Comparison of ENCODE assay signal across 11 cellular contexts in genomic region chr2:241161646-241162281, GRCh38. TPM values are rescaled to one million over a fixed set of nuclear protein-coding genes. Genes with fewer than 3 reads are reported as not detected.
DNase-seq lines count a peak whose midpoint lies in the region; ATAC-seq and TF ChIP-seq lines count a peak whose summit lies in the region.
"Had no signal": no experiment of that assay in that cellular context is flagged by ENCODE, and none has a peak within 500 bp of the region (broad histone marks: within the 10 kb centered on the region; RNA-seq: fewer than 3 reads in every experiment).

No MANE protein-coding gene starts in this region.

- no peaks in the 10 kb centered on the region for H3K9me3 Mint-ChIP-seq in activated T-helper 1 cell treated with anti-CD3 and anti-CD28 coated beads, Interleukin-12 subunit alpha, Interleukin-12 subunit beta, Interleukin-2, Interleukin-4 antibody, amounts not matched to agents 30 ng/mL and 10 ng/mL and 1 ng/mL, durations not matched to agents 14 hours and 24 hours and 36 hours
- H3K9me3 Mint-ChIP-seq: T-helper 1 cell treated with Interleukin-12 subunit alpha and Interleukin-12 subunit beta and Interleukin-4 antibody, amounts not matched to agents 30 μg/mL and 1 μg/mL, for 36 hours had no signal

- POLR2A ChIA-PET in BJ (lab: Charles Lee), result no interaction called here

- intact Hi-C loops in activated T-helper 1 cell treated with anti-CD3 and anti-CD28 coated beads, Interleukin-12 subunit alpha, Interleukin-12 subunit beta, Interleukin-2, Interleukin-4 antibody, amounts not matched to agents 30 ng/mL and 10 ng/mL and 1 ng/mL, durations not matched to agents 14 hours and 24 hours and 36 hours (cut with micrococcal nuclease), result no loop called here
- intact Hi-C loops in head of caudate nucleus (cut with DNase I) (no loop called here), posterior vena cava (cut with DNase I) (no loop called here)

- H3K27ac Mint-ChIP-seq in activated T-helper 1 cell treated with anti-CD3 and anti-CD28 coated beads, Interleukin-12 subunit alpha, Interleukin-12 subunit beta, Interleukin-2, Interleukin-4 antibody, amounts not matched to agents 30 ng/mL and 10 ng/mL and 1 ng/mL, durations not matched to agents 14 hours and 24 hours and 36 hours, result peak overlapping the region; percentile 19
- H3K27ac Mint-ChIP-seq: T-helper 1 cell treated with Interleukin-12 subunit alpha and Interleukin-12 subunit beta and Interleukin-4 antibody, amounts not matched to agents 30 μg/mL and 1 μg/mL, for 36 hours had no signal

- H3K4me3 Mint-ChIP-seq in activated T-helper 1 cell treated with anti-CD3 and anti-CD28 coated beads, Interleukin-12 subunit alpha, Interleukin-12 subunit beta, Interleukin-2, Interleukin-4 antibody, amounts not matched to agents 30 ng/mL and 10 ng/mL and 1 ng/mL, durations not matched to agents 14 hours and 24 hours and 36 hours, result no peak overlapping the region
- H3K4me3 Mint-ChIP-seq: T-helper 1 cell treated with Interleukin-12 subunit alpha and Interleukin-12 subunit beta and Interleukin-4 antibody, amounts not matched to agents 30 μg/mL and 1 μg/mL, for 36 hours had no signal

- no peak for TF ChIP-seq CTCF in BJ (IDR thresholded peaks at IDR 0.05; ENCODE audit: insufficient read depth, low read depth, low read length)

- H3K36me3 Mint-ChIP-seq in activated T-helper 1 cell treated with anti-CD3 and anti-CD28 coated beads, Interleukin-12 subunit alpha, Interleukin-12 subunit beta, Interleukin-2, Interleukin-4 antibody, amounts not matched to agents 30 ng/mL and 10 ng/mL and 1 ng/mL, durations not matched to agents 14 hours and 24 hours and 36 hours (ENCODE audit: low read depth), result peaks cover 30% of the 10 kb centered on the region

- H3K4me3 ChIP-seq in BJ (ENCODE audit: low read depth, low read length), result no peak overlapping the region

- CTCF ChIA-PET in BJ (lab: Yijun Ruan, JAX), result interaction anchor here (1.1 kb wide), 1 partner anchor 247 kb away, joined by 3 read pairs; no protein-coding TSS in a partner anchor

- H3K36me3 ChIP-seq in BJ (ENCODE audit: control insufficient read depth, insufficient read depth, low read length), result peaks cover 20% of the 10 kb centered on the region

- H3K27me3 Mint-ChIP-seq in activated T-helper 1 cell treated with anti-CD3 and anti-CD28 coated beads, Interleukin-12 subunit alpha, Interleukin-12 subunit beta, Interleukin-2, Interleukin-4 antibody, amounts not matched to agents 30 ng/mL and 10 ng/mL and 1 ng/mL, durations not matched to agents 14 hours and 24 hours and 36 hours (ENCODE audit: insufficient read depth), result no peaks in the 10 kb centered on the region

- H3K27me3 ChIP-seq in BJ (ENCODE audit: control insufficient read depth, insufficient read depth, low read length), result no peaks in the 10 kb centered on the region

- no peak for ATAC-seq in HG02623 (IDR thresholded peaks at IDR 0.05; ENCODE audit: unreplicated experiment)

- peaks cover 3% of the 10 kb centered on the region for H3K4me1 Mint-ChIP-seq in activated T-helper 1 cell treated with anti-CD3 and anti-CD28 coated beads, Interleukin-12 subunit alpha, Interleukin-12 subunit beta, Interleukin-2, Interleukin-4 antibody, amounts not matched to agents 30 ng/mL and 10 ng/mL and 1 ng/mL, durations not matched to agents 14 hours and 24 hours and 36 hours (ENCODE audit: low read depth)

- DNase-seq in BJ (ENCODE audit: low read depth) (peak; percentile 39), head of caudate nucleus (peak; percentile 51 to 95 (median 78)), posterior vena cava (ENCODE audit: low spot score) (peak; percentile 94), NCI-H526 treated with DMSO at 0.1 percent for 48 hours (lab: John Stamatoyannopoulos, UW) (no peak), RKO (ENCODE audit: low spot score) (no peak)
- no peak for DNase-seq in activated T-helper 1 cell treated with anti-CD3 and anti-CD28 coated beads, Interleukin-12 subunit alpha, Interleukin-12 subunit beta, Interleukin-2, Interleukin-4 antibody, amounts not matched to agents 30 ng/mL and 10 ng/mL and 1 ng/mL, durations not matched to agents 14 hours and 24 hours and 36 hours (ENCODE audit: low spot score)
- DNase-seq in stimulated activated naive CD4-positive, alpha-beta T cell (lab: John Stamatoyannopoulos, UW), result no peak
- DNase-seq: DND-41, Karpas-422 had no signal

RNA-seq across cellular contexts. Expression of gene PPP1R7, which starts 11.5 kb away (rescaled TPM):
- 45.8 and 63.0 TPM in 2 replicates for polyA plus RNA-seq in BJ (2011; rRNA removed)
- polyA minus RNA-seq in BJ (2011; rRNA and poly(A)+ RNA removed), result 31.4 and 36.5 TPM in 2 replicates
- 115 and 118 TPM in 2 replicates for total RNA-seq in activated T-helper 1 cell treated with anti-CD3 and anti-CD28 coated beads, Interleukin-12 subunit alpha, Interleukin-12 subunit beta, Interleukin-2, Interleukin-4 antibody, amounts not matched to agents 30 ng/mL and 10 ng/mL and 1 ng/mL, durations not matched to agents 14 hours and 24 hours and 36 hours
- 10 to 100 TPM; 49.3 to 53.0 TPM for total RNA-seq in posterior vena cava

RNA-seq across cellular contexts. Expression of gene PASK, which starts 12.5 kb away (rescaled TPM):
- polyA plus RNA-seq in BJ (2011; rRNA removed), result 1.9 and 3.4 TPM in 2 replicates
- polyA minus RNA-seq in BJ (2011; rRNA and poly(A)+ RNA removed), result 5.2 and 5.5 TPM in 2 replicates
- total RNA-seq in activated T-helper 1 cell treated with anti-CD3 and anti-CD28 coated beads, Interleukin-12 subunit alpha, Interleukin-12 subunit beta, Interleukin-2, Interleukin-4 antibody, amounts not matched to agents 30 ng/mL and 10 ng/mL and 1 ng/mL, durations not matched to agents 14 hours and 24 hours and 36 hours, result 101 and 104 TPM in 2 replicates
- 1 to 10 TPM; 2.3 to 4.4 TPM for total RNA-seq in posterior vena cava

RNA-seq across cellular contexts. Expression of gene ANO7, which starts 26.7 kb away (rescaled TPM):
- polyA plus RNA-seq in BJ (2011; rRNA removed), result 0.50 and 0.74 TPM in 2 replicates
- polyA minus RNA-seq in BJ (2011; rRNA and poly(A)+ RNA removed), result 0.77 and 0.81 TPM in 2 replicates
- 2.1 and 2.4 TPM in 2 replicates for total RNA-seq in activated T-helper 1 cell treated with anti-CD3 and anti-CD28 coated beads, Interleukin-12 subunit alpha, Interleukin-12 subunit beta, Interleukin-2, Interleukin-4 antibody, amounts not matched to agents 30 ng/mL and 10 ng/mL and 1 ng/mL, durations not matched to agents 14 hours and 24 hours and 36 hours
- under 1 TPM; 0.32 to 0.95 TPM for total RNA-seq in posterior vena cava

RNA-seq across cellular contexts. Expression of gene MTERF4, which starts 59.7 kb away (rescaled TPM):
- polyA plus RNA-seq in BJ (2011; rRNA removed), result 32.0 and 33.6 TPM in 2 replicates
- polyA minus RNA-seq in BJ (2011; rRNA and poly(A)+ RNA removed), result 16.2 and 18.4 TPM in 2 replicates
- 40.5 and 43.3 TPM in 2 replicates for total RNA-seq in activated T-helper 1 cell treated with anti-CD3 and anti-CD28 coated beads, Interleukin-12 subunit alpha, Interleukin-12 subunit beta, Interleukin-2, Interleukin-4 antibody, amounts not matched to agents 30 ng/mL and 10 ng/mL and 1 ng/mL, durations not matched to agents 14 hours and 24 hours and 36 hours
- 10 to 100 TPM; 17.1 to 17.8 TPM for total RNA-seq in posterior vena cava

Comparison
In these comparisons a context has a peak if more than half of its experiments do, and no peak if none do; other contexts are left out.
1. DNase-seq: peak in BJ (single experiment), head of caudate nucleus (42 of 42) and posterior vena cava (single experiment); none in activated T-helper 1 cell treated with anti-CD3 and anti-CD28 coated beads, Interleukin-12 subunit alpha, Interleukin-12 subunit beta, Interleukin-2, Interleukin-4 antibody, amounts not matched to agents 30 ng/mL and 10 ng/mL and 1 ng/mL, durations not matched to agents 14 hours and 24 hours and 36 hours (single experiment), NCI-H526 treated with DMSO at 0.1 percent for 48 hours (single experiment), RKO (single experiment) and stimulated activated naive CD4-positive, alpha-beta T cell (0 of 6).
2. RNA of gene PASK, which starts 12.5 kb away (total RNA-seq): 101 to 104 TPM in activated T-helper 1 cell treated with anti-CD3 and anti-CD28 coated beads, Interleukin-12 subunit alpha, Interleukin-12 subunit beta, Interleukin-2, Interleukin-4 antibody, amounts not matched to agents 30 ng/mL and 10 ng/mL and 1 ng/mL, durations not matched to agents 14 hours and 24 hours and 36 hours; 2.3 to 4.4 TPM in posterior vena cava; every median in the first group is over 10 times any median in the second.